11 cellular contexts compared by ENCODE assay signal in the genomic region with DNA sequence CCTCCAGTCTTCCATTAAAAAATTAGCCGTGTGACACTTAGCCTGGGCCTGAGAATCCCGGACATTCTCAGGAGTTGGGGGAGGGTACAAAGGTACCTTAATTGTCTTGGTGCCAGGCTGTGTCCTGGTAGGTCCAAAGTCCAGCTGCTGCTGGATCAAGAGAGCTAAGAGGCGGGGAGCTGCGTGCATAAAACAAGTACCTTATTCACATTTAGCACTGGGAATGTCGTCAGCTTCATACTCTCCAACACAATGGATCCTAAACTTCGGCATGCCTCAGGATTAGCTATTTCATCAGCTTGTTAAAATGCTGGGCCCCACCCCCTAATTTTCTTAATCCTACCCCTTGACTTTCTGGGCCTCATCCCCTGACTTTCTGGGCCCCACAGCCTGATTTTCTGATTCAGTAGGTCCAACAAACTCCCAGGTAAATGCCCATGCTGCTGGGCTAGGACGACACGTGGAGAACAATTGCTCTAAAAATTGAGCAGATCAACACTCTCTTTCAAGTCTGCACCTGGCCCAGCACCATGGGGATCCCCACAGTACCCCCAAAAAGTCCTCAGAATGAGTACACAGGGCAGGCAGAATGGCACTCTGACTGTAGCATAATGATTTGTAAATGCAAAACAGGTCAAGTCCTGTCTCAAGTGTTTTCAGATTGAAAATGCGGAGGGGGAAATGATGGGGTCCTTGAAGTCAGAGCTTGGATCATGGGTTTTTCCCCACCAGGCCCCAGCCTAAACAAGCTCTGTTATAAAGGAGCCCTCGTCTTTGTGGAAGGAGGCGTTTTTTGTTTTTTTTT. TPM values are rescaled to one million over a fixed set of nuclear protein-coding genes. Genes with fewer than 3 reads are reported as not detected.
A peak's percentile ranks its signal among the peaks of the same experiment; 100 is the strongest.
DNase-seq lines count a peak whose midpoint lies in the region; ATAC-seq and TF ChIP-seq lines count a peak whose summit lies in the region.
"Had no signal": no experiment of that assay in that cellular context is flagged by ENCODE, and none has a peak within 500 bp of the region (broad histone marks: within the 10 kb centered on the region; RNA-seq: fewer than 3 reads in every experiment).

No MANE protein-coding gene starts in this region.

- no TSS peak for BruUV-seq in PC-3 (replicated peaks; lab: Mats Ljungman, UMichigan)

- no peaks in the 10 kb centered on the region for H3K79me1 ChIP-seq in neuronal stem cell (ENCODE audit: low read depth, low read length)

- peaks cover 7% of the 10 kb centered on the region for H3K4me1 Mint-ChIP-seq in activated CD8-positive, alpha-beta T cell treated with anti-CD3 and anti-CD28 coated beads, Interleukin-2, amount 10 ng/mL, durations not matched to agents 7 days and 5 days (ENCODE audit: low read depth)

- ATAC-seq in GM18868 (IDR thresholded peaks at IDR 0.05; ENCODE audit: unreplicated experiment) (peak; percentile 83), HG02588 (IDR thresholded peaks at IDR 0.05; ENCODE audit: unreplicated experiment) (peak; percentile 78), PC-3 (no peak), GM21528 (IDR thresholded peaks at IDR 0.05; ENCODE audit: low FRiP score, unreplicated experiment) (no peak)
- ATAC-seq in activated CD8-positive, alpha-beta T cell treated with anti-CD3 and anti-CD28 coated beads, Interleukin-2, amount 10 ng/mL, durations not matched to agents 7 days and 5 days = no peak

- no peaks in the 10 kb centered on the region for H3K36me3 Mint-ChIP-seq in activated CD8-positive, alpha-beta T cell treated with anti-CD3 and anti-CD28 coated beads, Interleukin-2, amount 10 ng/mL, durations not matched to agents 7 days and 5 days (ENCODE audit: low read depth)

- H3K9me3 ChIP-seq in PC-3 (ENCODE audit: low read length) (no peaks in the 10 kb centered on the region), neuronal stem cell (replicated peaks in 1 of 2; ENCODE audit: control insufficient read depth in 2 of 2, insufficient read depth in 1 of 2, low read depth in 1 of 2, low read length in 2 of 2) (no peaks in the 10 kb centered on the region)
- H3K9me3 ChIP-seq: adrenal gland had no signal

- no peak overlapping the region for H3K27ac Mint-ChIP-seq in activated CD8-positive, alpha-beta T cell treated with anti-CD3 and anti-CD28 coated beads, Interleukin-2, amount 10 ng/mL, durations not matched to agents 7 days and 5 days

- no peaks in the 10 kb centered on the region for H3K9me3 Mint-ChIP-seq in activated CD8-positive, alpha-beta T cell treated with anti-CD3 and anti-CD28 coated beads, Interleukin-2, amount 10 ng/mL, durations not matched to agents 7 days and 5 days (ENCODE audit: insufficient read depth)

- H2AFZ ChIP-seq in PC-3 (ENCODE audit: low read length) (0 out of 2 replicates have a peak overlapping the region, but pooled peaks have one; percentile 30), neuronal stem cell (ENCODE audit: low read length) (peak overlapping the region; percentile 83)

- H4K20me1 ChIP-seq in PC-3 (ENCODE audit: low read length) = no peaks in the 10 kb centered on the region

- H2AK5ac ChIP-seq in neuronal stem cell (ENCODE audit: low read depth, low read length) = no peak overlapping the region

- DNase-seq in PC-3 (no peak), neuronal stem cell (ENCODE audit: low spot score) (no peak), NCI-H524 (lab: John Stamatoyannopoulos, UW) (no peak), mesenteric fat pad (ENCODE audit: low spot score) (no peak)
- DNase-seq in activated CD8-positive, alpha-beta T cell treated with anti-CD3 and anti-CD28 coated beads, Interleukin-2, amount 10 ng/mL, durations not matched to agents 7 days and 5 days = no peak
- DNase-seq: activated CD4-positive, alpha-beta T cell treated with anti-CD3 and anti-CD28 coated beads, Interleukin-2, amount 50 U/mL, for 1 hour; NCI-H1694 had no signal

- POLR2A ChIA-PET in PC-3 (lab: Charles Lee; ENCODE audit: unreplicated experiment) = no interaction called here
- POLR2A ChIA-PET in activated CD8-positive, alpha-beta T cell treated with anti-CD3 and anti-CD28 coated beads, Interleukin-2, amount 10 ng/mL, durations not matched to agents 7 days and 5 days (lab: Charles Lee) = no interaction called here

- no peak overlapping the region for H2BK12ac ChIP-seq in neuronal stem cell (ENCODE audit: low read length)

- H3K4me1 ChIP-seq in PC-3 (ENCODE audit: insufficient read depth, low read length) (peaks cover 6% of the 10 kb centered on the region; the same call in 1 of the 2 replicates), neuronal stem cell (ENCODE audit: control insufficient read depth in 2 of 2, insufficient read depth in 1 of 2, low read depth in 1 of 2, low read length in 2 of 2) (peaks cover 6 to 21% of the 10 kb centered on the region in 2 donors)

- no peak overlapping the region for H4K91ac ChIP-seq in neuronal stem cell (ENCODE audit: low read depth, low read length, poor library complexity)

- no peaks in the 10 kb centered on the region for H3K9me2 ChIP-seq in PC-3 (replicated peaks; ENCODE audit: low read length)

- no peaks in the 10 kb centered on the region for H3K27me3 ChIP-seq in PC-3 (ENCODE audit: low read length)
- peaks cover 0 to 5% (median 0%) of the 10 kb centered on the region in 3 experiments for H3K27me3 ChIP-seq in neuronal stem cell (ENCODE audit: control insufficient read depth in 3 of 3, insufficient read depth in 3 of 3, low read depth in 1 of 3, low read length in 3 of 3)
- H3K27me3 ChIP-seq: adrenal gland had no signal

- TF ChIP-seq CTCF in PC-3 (conservative IDR thresholded peaks at IDR 0.05; ENCODE audit: low read depth, low read length) = no peak

- no peak overlapping the region for H3K4ac ChIP-seq in neuronal stem cell (ENCODE audit: low read length)

- no peaks in the 10 kb centered on the region for H3K79me2 ChIP-seq in PC-3 (ENCODE audit: low read length)

- CTCF ChIA-PET in PC-3 (lab: Charles Lee) = no interaction called here
- CTCF ChIA-PET in activated CD8-positive, alpha-beta T cell treated with anti-CD3 and anti-CD28 coated beads, Interleukin-2, amount 10 ng/mL, durations not matched to agents 7 days and 5 days (lab: Charles Lee) = interaction anchor here (0.7 to 1.3 kb wide), 3 partner anchors 9 to 140 kb away, joined by 3 to 4 read pairs (median 3); a partner anchor contains a TSS

- no peak overlapping the region for H2BK120ac ChIP-seq in neuronal stem cell (ENCODE audit: low read depth, low read length)

- no peak overlapping the region for H3K4me2 ChIP-seq in PC-3 (ENCODE audit: low read length)
- H3K4me2 ChIP-seq in neuronal stem cell (ENCODE audit: insufficient read depth, low read length, poor library complexity, severe bottlenecking) = no peak overlapping the region

- H3K18ac ChIP-seq in neuronal stem cell (ENCODE audit: low read length) = no peak overlapping the region

- H3K9ac ChIP-seq in PC-3 (ENCODE audit: low read length) (no peak overlapping the region), neuronal stem cell (ENCODE audit: low read depth, low read length, poor library complexity) (no peak overlapping the region)

- H3K23ac ChIP-seq in neuronal stem cell (ENCODE audit: low read depth, low read length, poor library complexity) = no peak overlapping the region

- H3K14ac ChIP-seq in neuronal stem cell (ENCODE audit: low read length) = no peak overlapping the region

- no peak overlapping the region for H4K8ac ChIP-seq in neuronal stem cell (ENCODE audit: low read depth, low read length)

- H3K27me3 Mint-ChIP-seq in activated CD8-positive, alpha-beta T cell treated with anti-CD3 and anti-CD28 coated beads, Interleukin-2, amount 10 ng/mL, durations not matched to agents 7 days and 5 days (ENCODE audit: low read depth) = peaks cover 16% of the 10 kb centered on the region

- intact Hi-C loops in PC-3 (cut with micrococcal nuclease) = no loop called here

- no peak overlapping the region for H2BK5ac ChIP-seq in neuronal stem cell (ENCODE audit: low read length)

- no peak overlapping the region for H2BK15ac ChIP-seq in neuronal stem cell (ENCODE audit: low read length)

- H3K4me3 ChIP-seq in PC-3 (ENCODE audit: low read length) (no peak overlapping the region), neuronal stem cell (ENCODE audit: low read length in 2 of 2) (no peak overlapping the region)
- H3K4me3 ChIP-seq: adrenal gland had no signal

- H3K36me3 ChIP-seq in PC-3 (ENCODE audit: low read depth, low read length) (no peaks in the 10 kb centered on the region), neuronal stem cell (replicated peaks in 1 of 2; ENCODE audit: control insufficient read depth in 2 of 2, insufficient read depth in 2 of 2, low read length in 2 of 2) (no peaks in the 10 kb centered on the region)
- H3K36me3 ChIP-seq: adrenal gland had no signal

- no CpG with 5 or more reads among the region's 11 CpGs for WGBS in neuronal stem cell (ENCODE audit: extremely low coverage in 2 of 2, insufficient read length in 2 of 2, insufficient replicate concordance in 1 of 2), 2 donors

- H3F3A ChIP-seq in PC-3 (ENCODE audit: low read length, unreplicated experiment) = no peaks in the 10 kb centered on the region

- H3K4me3 Mint-ChIP-seq in activated CD8-positive, alpha-beta T cell treated with anti-CD3 and anti-CD28 coated beads, Interleukin-2, amount 10 ng/mL, durations not matched to agents 7 days and 5 days = no peak overlapping the region

- H3K27ac ChIP-seq in PC-3 (ENCODE audit: low read length) = no peak overlapping the region
- peak overlapping the region; percentile 24 for H3K27ac ChIP-seq in neuronal stem cell (replicated peaks; ENCODE audit: low read length)
- H3K27ac ChIP-seq: adrenal gland had no signal

RNA-seq across cellular contexts. Expression of a gene that starts 5.6 kb away (rescaled TPM):
- total RNA-seq in PC-3 (2014; rRNA removed) (81.3 and 98.7 TPM in 2 replicates), mesenteric fat pad (23.3 TPM)
- 42.3 TPM for polyA plus RNA-seq in neuronal stem cell (2013, experiment 1 of 2)
- polyA plus RNA-seq in neuronal stem cell (2013, experiment 2 of 2) = 41.6 TPM
- total RNA-seq in activated CD8-positive, alpha-beta T cell treated with anti-CD3 and anti-CD28 coated beads, Interleukin-2, amount 10 ng/mL, durations not matched to agents 7 days and 5 days = 10 to 100 TPM; 52.6 to 53.2 TPM

RNA-seq across cellular contexts. Expression of a gene that starts 23.3 kb away (rescaled TPM):
- total RNA-seq in PC-3 (2014; rRNA removed) (48.6 and 64.0 TPM in 2 replicates), mesenteric fat pad (16.2 TPM)
- 2.1 TPM for polyA plus RNA-seq in neuronal stem cell (2013, experiment 1 of 2)
- polyA plus RNA-seq in neuronal stem cell (2013, experiment 2 of 2) = 1.6 TPM
- 100 to 1,000 TPM; 141 to 151 TPM for total RNA-seq in activated CD8-positive, alpha-beta T cell treated with anti-CD3 and anti-CD28 coated beads, Interleukin-2, amount 10 ng/mL, durations not matched to agents 7 days and 5 days

Comparison
In these comparisons a context has a peak if more than half of its experiments do, and no peak if none do; other contexts are left out.
1. ATAC-seq: peak in GM18868 (single experiment) and HG02588 (single experiment); none in PC-3 (single experiment), activated CD8-positive, alpha-beta T cell treated with anti-CD3 and anti-CD28 coated beads, Interleukin-2, amount 10 ng/mL, durations not matched to agents 7 days and 5 days (single experiment) and GM21528 (single experiment).